In the genomic region with DNA sequence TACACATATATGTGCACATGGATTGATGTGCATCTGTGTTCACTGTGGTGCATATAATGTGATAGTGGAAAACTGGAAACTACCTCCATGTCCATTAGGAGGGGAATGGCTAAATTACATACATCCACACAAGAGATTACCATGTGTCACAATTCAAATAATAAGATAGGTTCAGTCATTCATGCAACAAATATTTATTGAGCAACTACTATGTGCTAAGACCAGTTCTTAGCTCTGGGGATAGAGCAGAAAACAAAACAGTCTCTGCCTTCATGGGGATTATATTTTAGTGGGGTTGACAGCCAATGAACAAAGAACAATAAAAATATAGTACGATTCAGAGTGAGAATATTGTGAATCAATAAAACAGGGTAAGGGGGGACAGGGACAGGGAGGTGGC, we compare ENCODE assay signal across 23 cellular contexts.
"Had no signal": no experiment of that assay in that cellular context is flagged by ENCODE, and none has a peak within 500 bp of the region (broad histone marks: within the 10 kb centered on the region; RNA-seq: fewer than 3 reads in every experiment).

No MANE protein-coding gene starts in this region.

- H3K9me3 Mint-ChIP-seq: activated CD4-positive, alpha-beta T cell treated with anti-CD3 and anti-CD28 coated beads, Interleukin-2, amount 10 ng/mL, durations not matched to agents 24 days and 14 days; activated naive CD4-positive, alpha-beta T cell treated with anti-CD3 and anti-CD28 coated beads, Interleukin-2, amount 50 U/mL, for 24 hours; activated T-cell treated with anti-CD3 and anti-CD28 coated beads, Interleukin-2, amount 50 U/mL, for 72 hours; activated T-helper 17 cell treated with anti-CD3 and anti-CD28 coated beads, Interleukin-2, amount 50 U/mL, for 72 hours had no signal

- ATAC-seq: activated CD8-positive, alpha-beta T cell treated with anti-CD3 and anti-CD28 coated beads for 36 hours; activated T-cell treated with anti-CD3 and anti-CD28 coated beads, Interleukin-2, amount 50 U/mL, for 72 hours; activated T-helper 17 cell treated with anti-CD3 and anti-CD28 coated beads, Interleukin-2, amount 50 U/mL, for 72 hours; body of pancreas had no signal

- FAIRE-seq: astrocyte had no signal

- H3K27me3 ChIP-seq: body of pancreas, breast epithelium had no signal

- H3K9me3 ChIP-seq: body of pancreas, breast epithelium had no signal

- H3K4me3 ChIP-seq: body of pancreas, breast epithelium had no signal

- H3K27ac ChIP-seq: body of pancreas, breast epithelium, WERI-Rb-1 had no signal

- H3K36me3 ChIP-seq: breast epithelium had no signal

- H3K36me3 Mint-ChIP-seq: activated naive CD4-positive, alpha-beta T cell treated with anti-CD3 and anti-CD28 coated beads, Interleukin-2, amount 50 U/mL, for 24 hours had no signal

- DNase-seq: activated CD4-positive, alpha-beta T cell treated with anti-CD3 and anti-CD28 coated beads, Interleukin-2, amount 10 ng/mL, durations not matched to agents 24 days and 14 days; activated CD4-positive, alpha-beta T cell treated with anti-CD3 and anti-CD28 coated beads, Interleukin-2, amount 50 U/mL, for 4 hours; activated CD8-positive, alpha-beta T cell treated with anti-CD3 and anti-CD28 coated beads for 36 hours; activated effector memory CD4-positive, alpha-beta T cell treated with anti-CD3 and anti-CD28 coated beads, Interleukin-2, amount 50 U/mL, for 16 hours; activated naive CD4-positive, alpha-beta T cell treated with Interleukin-2 at 50 U/mL for 16 hours; activated naive CD8-positive, alpha-beta T cell treated with anti-CD3 and anti-CD28 coated beads, Interleukin-2, amount 10 ng/mL, durations not matched to agents 7 days and 5 days; activated T-cell treated with anti-CD3 and anti-CD28 coated beads, Interleukin-2, amount 50 U/mL, for 1 hour; activated T-cell treated with anti-CD3 and anti-CD28 coated beads, Interleukin-2, amount 50 U/mL, for 72 hours; body of pancreas; NCI-H1105 treated with DMSO at 0.1 percent for 48 hours; NCI-H1436; NCI-H1694; NCI-H1930; NCI-H2081 treated with DMSO at 0.1 percent for 48 hours; NCI-H345; NCI-H524 treated with DMSO at 0.1 percent for 48 hours; Right ventricle myocardium superior; T1000; WERI-Rb-1 had no signal

- H3K4me3 Mint-ChIP-seq: activated CD4-positive, alpha-beta T cell treated with anti-CD3 and anti-CD28 coated beads, Interleukin-2, amount 10 ng/mL, durations not matched to agents 24 days and 14 days; activated CD8-positive, alpha-beta T cell treated with anti-CD3 and anti-CD28 coated beads for 36 hours; activated naive CD4-positive, alpha-beta T cell treated with anti-CD3 and anti-CD28 coated beads, Interleukin-2, amount 50 U/mL, for 24 hours; activated naive CD8-positive, alpha-beta T cell treated with anti-CD3 and anti-CD28 coated beads, Interleukin-2, amount 10 ng/mL, durations not matched to agents 7 days and 5 days; activated T-cell treated with anti-CD3 and anti-CD28 coated beads, Interleukin-2, amount 50 U/mL, for 72 hours; activated T-helper 17 cell treated with anti-CD3 and anti-CD28 coated beads, Interleukin-2, amount 50 U/mL, for 72 hours had no signal

- H3K27ac Mint-ChIP-seq: activated CD4-positive, alpha-beta T cell treated with anti-CD3 and anti-CD28 coated beads, Interleukin-2, amount 10 ng/mL, durations not matched to agents 24 days and 14 days; activated CD8-positive, alpha-beta T cell treated with anti-CD3 and anti-CD28 coated beads for 36 hours; activated naive CD4-positive, alpha-beta T cell treated with anti-CD3 and anti-CD28 coated beads, Interleukin-2, amount 50 U/mL, for 24 hours; activated naive CD8-positive, alpha-beta T cell treated with anti-CD3 and anti-CD28 coated beads, Interleukin-2, amount 10 ng/mL, durations not matched to agents 7 days and 5 days; activated T-cell treated with anti-CD3 and anti-CD28 coated beads, Interleukin-2, amount 50 U/mL, for 72 hours; activated T-helper 17 cell treated with anti-CD3 and anti-CD28 coated beads, Interleukin-2, amount 50 U/mL, for 72 hours had no signal

- H3K4me1 Mint-ChIP-seq: activated naive CD4-positive, alpha-beta T cell treated with anti-CD3 and anti-CD28 coated beads, Interleukin-2, amount 50 U/mL, for 24 hours had no signal

- H3K27me3 Mint-ChIP-seq: activated naive CD4-positive, alpha-beta T cell treated with anti-CD3 and anti-CD28 coated beads, Interleukin-2, amount 50 U/mL, for 24 hours had no signal
